ENCODE assay signal across 8 cellular contexts in genomic region chr10:132422169-132422691, GRCh38. TPM values are rescaled to one million over a fixed set of nuclear protein-coding genes. Genes with fewer than 3 reads are reported as not detected.
A peak's percentile ranks its signal among the peaks of the same experiment; 100 is the strongest.
DNase-seq lines count a peak whose midpoint lies in the region; ATAC-seq and TF ChIP-seq lines count a peak whose summit lies in the region.

No MANE protein-coding gene starts in this region.

- no peak for TF ChIP-seq CTCF in activated CD8-positive, alpha-beta T cell treated with anti-CD3 and anti-CD28 coated beads for 36 hours (IDR thresholded peaks at IDR 0.05)

- POLR2A ChIA-PET in activated CD8-positive, alpha-beta T cell treated with anti-CD3 and anti-CD28 coated beads for 36 hours (lab: Charles Lee): interaction anchor here (1.2 to 2.7 kb wide), 3 partner anchors 9 to 33 kb away, joined by 3 to 14 read pairs (median 6); no protein-coding TSS in a partner anchor
- POLR2A ChIA-PET in naive thymus-derived CD4-positive, alpha-beta T cell (lab: Charles Lee): interaction anchor here (1.1 to 1.7 kb wide), 3 partner anchors 8 to 29 kb away, joined by 3 to 4 read pairs (median 3); no protein-coding TSS in a partner anchor

- CTCF ChIA-PET in activated CD8-positive, alpha-beta T cell treated with anti-CD3 and anti-CD28 coated beads for 36 hours (lab: Charles Lee): interaction anchor here (1.2 to 1.3 kb wide), 3 partner anchors 8 to 21 kb away, joined by 3 to 6 read pairs (median 3); no protein-coding TSS in a partner anchor
- CTCF ChIA-PET in naive thymus-derived CD4-positive, alpha-beta T cell (lab: Charles Lee): interaction anchor here (0.6 to 2.3 kb wide), 2 partner anchors 24 to 138 kb away, joined by 5 to 16 read pairs; no protein-coding TSS in a partner anchor

- peaks cover 26% of the 10 kb centered on the region for H3K4me1 Mint-ChIP-seq in activated CD8-positive, alpha-beta T cell treated with anti-CD3 and anti-CD28 coated beads for 36 hours (ENCODE audit: low read depth)
- H3K4me1 Mint-ChIP-seq in naive thymus-derived CD4-positive, alpha-beta T cell: peaks cover 5 to 39% (median 28%) of the 10 kb centered on the region in 7 donors

- peak overlapping the region; percentile 57 for H3K27ac Mint-ChIP-seq in activated CD8-positive, alpha-beta T cell treated with anti-CD3 and anti-CD28 coated beads for 36 hours
- peak overlapping the region in 8 of 9 donors; percentile 73 to 95 (median 86) for H3K27ac Mint-ChIP-seq in naive thymus-derived CD4-positive, alpha-beta T cell

- no peaks in the 10 kb centered on the region for H3K27me3 ChIP-seq in naive thymus-derived CD4-positive, alpha-beta T cell (ENCODE audit: control insufficient read depth in 2 of 2, insufficient read depth in 2 of 2, low read length in 2 of 2)

- H3K4me1 ChIP-seq in naive thymus-derived CD4-positive, alpha-beta T cell (ENCODE audit: control insufficient read depth in 2 of 2, insufficient read depth in 2 of 2, low read length in 2 of 2): peaks cover 0 to 33% of the 10 kb centered on the region in 2 donors

- peak overlapping the region; percentile 53 for H3K27ac ChIP-seq in naive thymus-derived CD4-positive, alpha-beta T cell (ENCODE audit: low read depth, low read length)

- H3K9me3 ChIP-seq in naive thymus-derived CD4-positive, alpha-beta T cell (ENCODE audit: control insufficient read depth in 2 of 3, low read length in 3 of 3): no peaks in the 10 kb centered on the region

- peak; percentile 41 for ATAC-seq in HG03108 (IDR thresholded peaks at IDR 0.05; ENCODE audit: unreplicated experiment)
- no peak for ATAC-seq in activated CD8-positive, alpha-beta T cell treated with anti-CD3 and anti-CD28 coated beads for 36 hours
- ATAC-seq in naive thymus-derived CD4-positive, alpha-beta T cell: no peak

- no peaks in the 10 kb centered on the region for H3K36me3 Mint-ChIP-seq in activated CD8-positive, alpha-beta T cell treated with anti-CD3 and anti-CD28 coated beads for 36 hours (ENCODE audit: low read depth)
- no peaks in the 10 kb centered on the region for H3K36me3 Mint-ChIP-seq in naive thymus-derived CD4-positive, alpha-beta T cell

- no peak overlapping the region for H3K4me3 Mint-ChIP-seq in activated CD8-positive, alpha-beta T cell treated with anti-CD3 and anti-CD28 coated beads for 36 hours
- peak overlapping the region in 6 of 10 donors; percentile 44 to 72 (median 60) for H3K4me3 Mint-ChIP-seq in naive thymus-derived CD4-positive, alpha-beta T cell

- no peaks in the 10 kb centered on the region for H3K27me3 Mint-ChIP-seq in activated CD8-positive, alpha-beta T cell treated with anti-CD3 and anti-CD28 coated beads for 36 hours
- peaks cover 0 to 1% (median 0%) of the 10 kb centered on the region in 5 donors for H3K27me3 Mint-ChIP-seq in naive thymus-derived CD4-positive, alpha-beta T cell

- intact Hi-C loops in activated CD8-positive, alpha-beta T cell treated with anti-CD3 and anti-CD28 coated beads for 36 hours (cut with micrococcal nuclease): no loop called here
- intact Hi-C loops in naive thymus-derived CD4-positive, alpha-beta T cell (cut with micrococcal nuclease): loop anchor here in 1 of 2 donors (2.0 kb wide), 2 partner anchors 13 to 25 kb away; no protein-coding TSS in a partner anchor

- H3K4me3 ChIP-seq in naive thymus-derived CD4-positive, alpha-beta T cell (ENCODE audit: low read length): no peak overlapping the region

- H3K36me3 ChIP-seq in naive thymus-derived CD4-positive, alpha-beta T cell (ENCODE audit: control insufficient read depth in 2 of 3, insufficient read depth in 3 of 3, low read length in 3 of 3): peaks cover 0 to 3% (median 0%) of the 10 kb centered on the region in 3 experiments

- DNase-seq in GM19238 (ENCODE audit: insufficient read length, low spot score) (peak; percentile 78), cortex of kidney (lab: John Stamatoyannopoulos, UW) (no peak), NCI-H187 treated with DMSO at 0.1 percent for 48 hours (lab: John Stamatoyannopoulos, UW) (no peak), DMS114 treated with DMSO at 0.1 percent for 48 hours (lab: John Stamatoyannopoulos, UW; ENCODE audit: unreplicated experiment) (no peak)
- no peak for DNase-seq in activated CD8-positive, alpha-beta T cell treated with anti-CD3 and anti-CD28 coated beads for 36 hours
- DNase-seq in naive thymus-derived CD4-positive, alpha-beta T cell: no peak
- DNase-seq in activated CD4-positive, alpha-beta T cell treated with anti-CD3 and anti-CD28 coated beads, Interleukin-2, amount 50 U/mL, for 4 hours: no peak

- H3K9me3 Mint-ChIP-seq in activated CD8-positive, alpha-beta T cell treated with anti-CD3 and anti-CD28 coated beads for 36 hours: no peaks in the 10 kb centered on the region
- H3K9me3 Mint-ChIP-seq in naive thymus-derived CD4-positive, alpha-beta T cell: peaks cover 0 to 2% (median 0%) of the 10 kb centered on the region in 11 donors

RNA-seq across cellular contexts. Expression of gene PWWP2B, which starts 25.2 kb away (rescaled TPM):
- 1 to 10 TPM; 6.0 to 6.6 TPM for total RNA-seq in activated CD8-positive, alpha-beta T cell treated with anti-CD3 and anti-CD28 coated beads for 36 hours
- total RNA-seq in naive thymus-derived CD4-positive, alpha-beta T cell: 10 to 100 TPM in 4 of 5 experiments, 1 to 10 TPM in 1; 9.1 to 22.2 (median 12.1) TPM
- polyA plus RNA-seq in naive thymus-derived CD4-positive, alpha-beta T cell: 1 to 10 TPM; 1.5 to 3.6 TPM
